ENCODE assay signal across 13 cellular contexts in the genomic region with DNA sequence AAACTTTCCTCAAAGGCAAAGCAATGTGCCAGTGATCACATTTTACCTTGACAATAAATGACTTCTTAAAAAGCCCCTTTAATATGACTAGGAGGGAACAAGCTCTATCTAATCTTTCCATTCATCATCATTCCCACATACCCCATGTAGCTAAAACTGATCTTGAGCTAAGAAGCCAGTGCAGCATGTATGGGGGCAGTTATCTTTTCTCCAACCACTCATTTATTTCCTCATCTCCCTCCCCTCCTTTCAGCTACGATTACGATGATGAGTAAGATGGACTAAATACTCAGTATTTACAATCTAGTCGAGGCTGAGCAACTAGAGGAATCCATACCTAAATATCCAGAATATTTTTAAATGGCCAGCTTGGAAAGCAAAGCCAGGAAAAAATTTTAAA. TPM values are rescaled to one million over a fixed set of nuclear protein-coding genes. Genes with fewer than 3 reads are reported as not detected.
DNase-seq lines count a peak whose midpoint lies in the region; ATAC-seq, FAIRE-seq and TF ChIP-seq lines count a peak whose summit lies in the region.
"Had no signal": no experiment of that assay in that cellular context is flagged by ENCODE, and none has a peak within 500 bp of the region (broad histone marks: within the 10 kb centered on the region; RNA-seq: fewer than 3 reads in every experiment).

No MANE protein-coding gene starts in this region.

- no peak overlapping the region for H4K5ac ChIP-seq in mesendoderm (ENCODE audit: low read length)

- peak in 1 of 2 experiments; percentile 51; a peak in 3 of 6 replicates for ATAC-seq in A549
- no peak for ATAC-seq in GM21390 (IDR thresholded peaks at IDR 0.05; ENCODE audit: unreplicated experiment)
- ATAC-seq in GM21526 (IDR thresholded peaks at IDR 0.05; ENCODE audit: low FRiP score, unreplicated experiment): no peak
- ATAC-seq in HG03460 (IDR thresholded peaks at IDR 0.05; ENCODE audit: unreplicated experiment): no peak

- H3K36me3 ChIP-seq in adipocyte (ENCODE audit: control insufficient read depth, insufficient read depth, low read length, severe bottlenecking): no peaks in the 10 kb centered on the region
- H3K36me3 ChIP-seq in mesendoderm (ENCODE audit: control insufficient read depth, insufficient read depth, low read length): no peaks in the 10 kb centered on the region

- peaks cover 18% of the 10 kb centered on the region for H3K79me2 ChIP-seq in mesendoderm (ENCODE audit: control insufficient read depth, insufficient read depth, low read length)

- no peak for DNase-seq in A549 (ENCODE audit: low read depth in 1 of 2, low spot score in 1 of 2)
- DNase-seq in H54 (ENCODE audit: insufficient read length, low spot score): no peak
- DNase-seq in adipocyte (ENCODE audit: low read depth): no peak
- DNase-seq in mesendoderm: peak; percentile 59
- DNase-seq in NCI-H2171 treated with DMSO at 0.1 percent for 48 hours (lab: John Stamatoyannopoulos, UW): no peak
- DNase-seq: cerebellar nuclear complex, MV-4-11, NCI-H524, Right ventricle myocardium superior had no signal

- 7% methylated on average over 3 of the region's 3 CpGs for WGBS in A549 (ENCODE audit: missing lambda C conversion rate)
- WGBS in mesendoderm (ENCODE audit: extremely low coverage, insufficient coverage, low lambda C conversion rate): no CpG with 5 or more reads among the region's 3 CpGs

- no peak overlapping the region for H3K4me3 ChIP-seq in A549
- peak overlapping the region; percentile 66 for H3K4me3 ChIP-seq in adipocyte (ENCODE audit: low read length)
- no peak overlapping the region for H3K4me3 ChIP-seq in mesendoderm (ENCODE audit: low read length)

- no peak for TF ChIP-seq POLR2A in A549 (IDR thresholded peaks at IDR 0.05; ENCODE audit: low read length)
- no peak for TF ChIP-seq POLR2A in H54 (IDR thresholded peaks at IDR 0.05; ENCODE audit: low read depth, low read length)

- CTCF ChIA-PET in A549 (lab: Yijun Ruan, JAX): interaction anchor here (1.2 to 6.5 kb wide), 4 partner anchors 8 to 58 kb away, joined by 4 to 35 read pairs (median 6); a partner anchor contains a TSS

- FAIRE-seq in A549 (lab: Jason Lieb, UNC) (peak; percentile 51), H54 (lab: Jason Lieb, UNC) (peak; percentile 55)

- H3K79me1 ChIP-seq in mesendoderm (ENCODE audit: low read length): peaks cover 7% of the 10 kb centered on the region

- H4K8ac ChIP-seq in mesendoderm (ENCODE audit: low read depth, low read length): no peak overlapping the region

- H2BK120ac ChIP-seq in mesendoderm (ENCODE audit: low read depth, low read length): no peak overlapping the region

- TF ChIP-seq RAD21 in A549 (conservative IDR thresholded peaks at IDR 0.05 in 1 of 2, IDR thresholded peaks at IDR 0.05 in 1 of 2): no peak

- no peaks in the 10 kb centered on the region for H3K27me3 ChIP-seq in adipocyte (replicated peaks; ENCODE audit: control insufficient read depth, insufficient read depth, low read length)
- peaks cover 1% of the 10 kb centered on the region for H3K27me3 ChIP-seq in mesendoderm (ENCODE audit: insufficient read depth, low read length, poor library complexity)

- H3K18ac ChIP-seq in mesendoderm (ENCODE audit: low read length): no peak overlapping the region

- H2BK15ac ChIP-seq in mesendoderm (replicated peaks; ENCODE audit: low read depth): no peak overlapping the region

- POLR2A ChIA-PET in A549 (lab: Yijun Ruan, JAX): no interaction called here

- TF ChIP-seq EP300 in A549 (IDR thresholded peaks at IDR 0.05): no peak

- H2BK5ac ChIP-seq in mesendoderm (ENCODE audit: low read length): no peak overlapping the region

- H3K27ac ChIP-seq in A549: peak overlapping the region; percentile 2 to 62; a peak in 5 of 6 replicates
- no peak overlapping the region for H3K27ac ChIP-seq in mesendoderm (ENCODE audit: low read depth, low read length)
- H3K27ac ChIP-seq: VCaP had no signal

- no peak overlapping the region for H3K56ac ChIP-seq in mesendoderm (ENCODE audit: low read length)

- H3K9me3 ChIP-seq in A549 (no peaks in the 10 kb centered on the region), adipocyte (ENCODE audit: control insufficient read depth, low read length) (no peaks in the 10 kb centered on the region)

- TF ChIP-seq CTCF in A549 (IDR thresholded peaks at IDR 0.05): no peak

- no peak overlapping the region for H3K23ac ChIP-seq in mesendoderm (ENCODE audit: low read length)

- no peak overlapping the region for H3K4ac ChIP-seq in mesendoderm (ENCODE audit: low read depth, low read length)

- H3K9ac ChIP-seq in adipocyte (ENCODE audit: low read length) (peak overlapping the region; percentile 32), mesendoderm (ENCODE audit: low read length) (no peak overlapping the region)

- H3K4me2 ChIP-seq in A549 (peak overlapping the region; percentile 72), mesendoderm (ENCODE audit: low read length) (no peak overlapping the region)

- H2AK5ac ChIP-seq in mesendoderm (ENCODE audit: low read length): no peak overlapping the region

- H3K4me1 ChIP-seq in A549 (peaks cover 67% of the 10 kb centered on the region), adipocyte (ENCODE audit: control insufficient read depth, insufficient read depth, low read length) (peaks cover 37% of the 10 kb centered on the region), mesendoderm (ENCODE audit: control insufficient read depth, low read depth, low read length) (peaks cover 3% of the 10 kb centered on the region)

TF ChIP-seq in A549, 52 proteins besides CTCF, POLR2A, EP300 and RAD21:
- no peak for TF ChIP-seq CEBPB (IDR thresholded peaks at IDR 0.05)
- TF ChIP-seq NPAS2 (CRISPR knock-in tag; IDR thresholded peaks at IDR 0.05; ENCODE audit: borderline replicate concordance): no peak
- TF ChIP-seq FOXS1 (CRISPR knock-in tag; IDR thresholded peaks at IDR 0.05): no peak
- TF ChIP-seq MAZ (IDR thresholded peaks at IDR 0.05; ENCODE audit: borderline replicate concordance, low read depth, low read length): no peak

RNA-seq across cellular contexts. Expression of a gene that starts 35.5 kb away (rescaled TPM):
- polyA plus RNA-seq in A549 (2011; rRNA removed): 50.1 and 63.2 TPM in 2 replicates
- polyA plus RNA-seq in A549 (2012; cell fraction: cytosol; rRNA removed): 31.7 and 32.7 TPM in 2 replicates
- 11.6 and 14.9 TPM in 2 replicates for polyA plus RNA-seq in A549 (2012; cell fraction: nucleus; rRNA removed)
- 49.0 to 59.8 TPM (median 57.7 TPM) in 3 replicates for polyA plus RNA-seq in A549 (2017; fragmentation: RNase III; extraction: RNeasy Plus Mini Kit Qiagen cat#74134 plus additional on column Dnase treatment)
- 9.3 and 9.8 TPM in 2 replicates for polyA minus RNA-seq in A549 (2011; rRNA and poly(A)+ RNA removed)
- 45.3 TPM for polyA plus RNA-seq in mesendoderm (2013, experiment 1 of 2)
- polyA plus RNA-seq in mesendoderm (2013, experiment 2 of 2): 46.6 TPM

RNA-seq across cellular contexts. Expression of a gene that starts 59.2 kb away (rescaled TPM):
- polyA plus RNA-seq in A549 (2011; rRNA removed): 27.3 and 30.7 TPM in 2 replicates
- polyA plus RNA-seq in A549 (2012; cell fraction: cytosol; rRNA removed): 9.0 and 11.2 TPM in 2 replicates
- polyA plus RNA-seq in A549 (2012; cell fraction: nucleus; rRNA removed): 5.0 and 9.5 TPM in 2 replicates
- 53.7 to 55.1 TPM (median 54.4 TPM) in 3 replicates for polyA plus RNA-seq in A549 (2017; fragmentation: RNase III; extraction: RNeasy Plus Mini Kit Qiagen cat#74134 plus additional on column Dnase treatment)
- polyA minus RNA-seq in A549 (2011; rRNA and poly(A)+ RNA removed): 15.5 and 18.2 TPM in 2 replicates
- polyA plus RNA-seq in mesendoderm (2013, experiment 1 of 2): 42.4 TPM
- polyA plus RNA-seq in mesendoderm (2013, experiment 2 of 2): 42.0 TPM
